8 cellular contexts compared by ENCODE assay signal in the genomic region with DNA sequence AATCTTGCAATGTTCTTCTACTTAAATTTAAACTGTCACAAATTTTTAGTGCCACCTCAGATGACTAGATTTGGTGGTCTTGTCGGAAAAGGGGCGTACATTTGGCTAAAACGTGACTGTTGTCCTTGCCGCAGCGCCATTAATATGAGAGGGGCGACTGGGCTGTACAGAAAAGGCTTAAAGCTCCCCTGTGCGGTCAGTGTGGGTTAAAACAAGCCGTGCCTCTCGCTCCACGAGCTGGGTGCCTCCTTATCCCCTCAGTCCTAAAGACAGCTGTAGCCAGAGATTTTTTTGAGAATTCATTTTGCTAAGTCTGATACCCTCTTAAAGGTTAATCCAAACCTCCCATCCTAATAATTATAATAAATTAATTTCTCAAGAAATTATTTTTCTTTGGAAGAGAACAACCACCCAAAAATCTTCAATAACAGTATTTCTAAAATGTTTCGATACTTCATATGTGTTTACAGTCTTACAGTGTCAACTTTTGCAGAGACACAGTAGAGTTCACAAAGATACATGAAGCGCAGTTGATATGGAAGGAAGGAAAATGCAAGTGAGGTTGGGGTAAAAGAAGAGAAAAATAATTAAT.
DNase-seq lines count a peak whose midpoint lies in the region; ATAC-seq and TF ChIP-seq lines count a peak whose summit lies in the region.

No MANE protein-coding gene starts in this region.

- H3K4me1 Mint-ChIP-seq in chondrocyte (ENCODE audit: low read depth), result peaks cover 3% of the 10 kb centered on the region
- H3K4me1 Mint-ChIP-seq in CD8-positive, alpha-beta memory T cell, result no peaks in the 10 kb centered on the region

- in situ Hi-C loops in HAP-1 (cut with MboI; ENCODE audit: low sequenced_read_pairs), result loop anchor here (5.0 kb wide), 1 partner anchor 896 kb away; no protein-coding TSS in a partner anchor

- TF ChIP-seq POLR2A in vagina (IDR thresholded peaks at IDR 0.05), result no peak

- no peak overlapping the region for H3K27ac Mint-ChIP-seq in chondrocyte (ENCODE audit: unreplicated experiment)
- no peak overlapping the region for H3K27ac Mint-ChIP-seq in CD8-positive, alpha-beta memory T cell

- peaks cover 2% of the 10 kb centered on the region for H3K36me3 Mint-ChIP-seq in chondrocyte (ENCODE audit: low read depth)
- H3K36me3 Mint-ChIP-seq in CD8-positive, alpha-beta memory T cell, result no peaks in the 10 kb centered on the region

- peak; percentile 87 for TF ChIP-seq CTCF in chondrocyte (IDR thresholded peaks at IDR 0.05)
- peak; percentile 23 for TF ChIP-seq CTCF in lung (IDR thresholded peaks at IDR 0.05; ENCODE audit: control extremely low read depth, extremely low read depth)
- TF ChIP-seq CTCF in vagina (IDR thresholded peaks at IDR 0.05), result peak in 2 of 3 experiments; percentile 47 to 49

- H3K36me3 ChIP-seq in HAP-1 (replicated peaks) (no peaks in the 10 kb centered on the region), lung (ENCODE audit: control insufficient read depth in 2 of 2, insufficient read depth in 2 of 2, low read length in 2 of 2) (no peaks in the 10 kb centered on the region), vagina (no peaks in the 10 kb centered on the region)
- H3K36me3 ChIP-seq in CD8-positive, alpha-beta memory T cell (ENCODE audit: insufficient read depth, low read length), result no peaks in the 10 kb centered on the region

- intact Hi-C loops in vagina (cut with DNase I), result loop anchor here (10.0 kb wide), 1 partner anchor 869 kb away; no protein-coding TSS in a partner anchor

- peak overlapping the region; percentile 58 for H3K4me3 Mint-ChIP-seq in chondrocyte (ENCODE audit: unreplicated experiment)
- no peak overlapping the region for H3K4me3 Mint-ChIP-seq in CD8-positive, alpha-beta memory T cell

- H3K27me3 ChIP-seq in HAP-1 (ENCODE audit: low read depth) (no peaks in the 10 kb centered on the region), lung (ENCODE audit: control insufficient read depth, insufficient read depth) (no peaks in the 10 kb centered on the region), vagina (no peaks in the 10 kb centered on the region)
- no peaks in the 10 kb centered on the region for H3K27me3 ChIP-seq in CD8-positive, alpha-beta memory T cell (ENCODE audit: insufficient read depth, low read length, poor library complexity, severe bottlenecking)

- H3K9me3 Mint-ChIP-seq in chondrocyte (ENCODE audit: low read depth), result peaks cover 2% of the 10 kb centered on the region
- no peaks in the 10 kb centered on the region for H3K9me3 Mint-ChIP-seq in CD8-positive, alpha-beta memory T cell

- H3K9me3 ChIP-seq in HAP-1, result no peaks in the 10 kb centered on the region
- no peaks in the 10 kb centered on the region for H3K9me3 ChIP-seq in lung (ENCODE audit: control insufficient read depth in 2 of 2, insufficient read depth in 1 of 2, low read length in 1 of 2)
- H3K9me3 ChIP-seq in vagina, result no peaks in the 10 kb centered on the region
- H3K9me3 ChIP-seq in CD8-positive, alpha-beta memory T cell (ENCODE audit: low read length), result no peaks in the 10 kb centered on the region

- CTCF ChIA-PET in CD8-positive, alpha-beta memory T cell (lab: Charles Lee), result interaction anchor here (0.7 to 1.1 kb wide), 2 partner anchors 9 to 902 kb away, joined by 3 to 4 read pairs; no protein-coding TSS in a partner anchor

- DNase-seq in EH (ENCODE audit: low read depth) (peak; percentile 41), HAP-1 (ENCODE audit: low spot score in 2 of 2) (peak; percentile 53 to 76), NCI-H526 treated with DMSO at 0.1 percent for 48 hours (lab: John Stamatoyannopoulos, UW) (peak; percentile 16), chondrocyte (ENCODE audit: low spot score) (no peak), lung (ENCODE audit: low spot score) (peak; percentile 46), vagina (ENCODE audit: extremely low spot score in 2 of 2) (no peak)
- DNase-seq in CD8-positive, alpha-beta memory T cell, result no peak
- no peak for DNase-seq in activated CD4-positive, alpha-beta T cell treated with anti-CD3 and anti-CD28 coated beads for 4 hours

- WGBS in lung, 2 donors, result 22 to 28% methylated on average over 12 of the region's 12 CpGs

- ATAC-seq in lung (ENCODE audit: insufficient read depth, low FRiP score), result peak; percentile 90

- POLR2A ChIA-PET in CD8-positive, alpha-beta memory T cell (lab: Charles Lee), result no interaction called here

- no peak overlapping the region for H3K27ac ChIP-seq in lung (ENCODE audit: low read depth in 1 of 2, low read length in 1 of 2)
- H3K27ac ChIP-seq in vagina, result no peak overlapping the region
- no peak overlapping the region for H3K27ac ChIP-seq in CD8-positive, alpha-beta memory T cell (ENCODE audit: low read depth, low read length)

- H3K4me1 ChIP-seq in HAP-1 (no peaks in the 10 kb centered on the region), lung (ENCODE audit: control insufficient read depth in 2 of 2, insufficient read depth in 2 of 2, low read length in 2 of 2) (no peaks in the 10 kb centered on the region), vagina (no peaks in the 10 kb centered on the region)
- H3K4me1 ChIP-seq in CD8-positive, alpha-beta memory T cell (ENCODE audit: insufficient read depth, low read length), result no peaks in the 10 kb centered on the region

- H3K4me3 ChIP-seq in HAP-1 (no peak overlapping the region), lung (no peak overlapping the region), vagina (peak overlapping the region in 1 of 2 donors; percentile 11)
- H3K4me3 ChIP-seq in CD8-positive, alpha-beta memory T cell (ENCODE audit: low read length), result no peak overlapping the region

- H3K27me3 Mint-ChIP-seq in chondrocyte (ENCODE audit: low read depth), result peaks cover 24% of the 10 kb centered on the region
- H3K27me3 Mint-ChIP-seq in CD8-positive, alpha-beta memory T cell, result peaks cover 23 to 63% of the 10 kb centered on the region in 2 donors

Comparison
In these comparisons a context has a peak if more than half of its experiments do, and no peak if none do; other contexts are left out.
1. DNase-seq: peak in EH (single experiment), HAP-1 (2 of 2), NCI-H526 treated with DMSO at 0.1 percent for 48 hours (single experiment) and lung (single experiment); none in chondrocyte (single experiment), vagina (0 of 2), CD8-positive, alpha-beta memory T cell (0 of 5) and activated CD4-positive, alpha-beta T cell treated with anti-CD3 and anti-CD28 coated beads for 4 hours (0 of 2).
2. CTCF ChIP-seq: peak in every context shown above with its lines; median percentile 87 in chondrocyte; 48 in vagina; 23 in lung.